ENCODE assay signal across 27 cellular contexts in the genomic region with DNA sequence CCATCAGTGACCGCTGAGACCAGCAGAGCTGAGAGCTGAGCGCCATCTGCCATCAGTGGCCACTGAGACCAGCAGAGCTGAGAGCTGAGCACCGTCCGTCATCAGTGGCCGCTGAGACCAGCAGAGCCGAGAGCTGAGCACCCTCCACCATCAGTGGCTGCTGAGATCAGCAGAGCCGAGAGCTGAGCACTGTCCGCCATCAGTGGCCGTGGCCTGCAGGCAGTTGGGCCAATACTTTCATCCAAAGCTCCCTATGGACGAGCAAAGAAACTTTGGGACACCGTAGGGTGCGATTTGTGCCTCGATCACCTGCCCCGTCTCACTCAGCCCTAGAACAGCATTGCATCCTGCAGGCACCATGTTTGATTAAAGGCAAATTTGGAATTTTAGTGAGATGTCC.
"Had no signal": no experiment of that assay in that cellular context is flagged by ENCODE, and none has a peak within 500 bp of the region (broad histone marks: within the 10 kb centered on the region; RNA-seq: fewer than 3 reads in every experiment).

No MANE protein-coding gene starts in this region.

- ATAC-seq: activated CD4-positive, alpha-beta T cell treated with anti-CD3 and anti-CD28 coated beads for 36 hours; activated CD4-positive, CD25-positive, alpha-beta regulatory T cell treated with anti-CD3 and anti-CD28 coated beads, Interleukin-2, amount 50 U/mL, for 24 hours; activated CD8-positive, alpha-beta memory T cell treated with anti-CD3 and anti-CD28 coated beads, Interleukin-2, amount 10 ng/mL, durations not matched to agents 7 days and 5 days; activated CD8-positive, alpha-beta T cell treated with anti-CD3 and anti-CD28 coated beads, Interleukin-2, amount 10 ng/mL, durations not matched to agents 7 days and 5 days; activated naive CD8-positive, alpha-beta T cell treated with anti-CD3 and anti-CD28 coated beads, Interleukin-2, amount 50 U/mL, for 24 hours; body of pancreas; esophagus mucosa had no signal

- H3K4me3 ChIP-seq: adrenal gland, body of pancreas, colonic mucosa had no signal

- H3K27ac Mint-ChIP-seq: activated B cell treated with CpG ODN at 0.5 μM for 24 hours; activated CD4-positive, alpha-beta memory T cell treated with anti-CD3 and anti-CD28 coated beads for 36 hours; activated CD4-positive, alpha-beta T cell treated with anti-CD3 and anti-CD28 coated beads for 36 hours; activated CD4-positive, alpha-beta T cell treated with anti-CD3 and anti-CD28 coated beads, Interleukin-2, amount 10 ng/mL, durations not matched to agents 24 days and 14 days; activated CD8-positive, alpha-beta memory T cell treated with anti-CD3 and anti-CD28 coated beads, Interleukin-2, amount 10 ng/mL, durations not matched to agents 7 days and 5 days; activated CD8-positive, alpha-beta T cell treated with anti-CD3 and anti-CD28 coated beads, Interleukin-2, amount 10 ng/mL, durations not matched to agents 7 days and 5 days; activated naive CD4-positive, alpha-beta T cell treated with anti-CD3 and anti-CD28 coated beads for 36 hours; activated naive CD4-positive, alpha-beta T cell treated with anti-CD3 and anti-CD28 coated beads, Interleukin-2, amount 50 U/mL, for 24 hours; activated naive CD8-positive, alpha-beta T cell treated with anti-CD3 and anti-CD28 coated beads for 36 hours; activated naive CD8-positive, alpha-beta T cell treated with anti-CD3 and anti-CD28 coated beads, Interleukin-2, amount 50 U/mL, for 24 hours; activated T-helper 1 cell treated with anti-CD3 and anti-CD28 coated beads, Interleukin-12 subunit alpha, Interleukin-12 subunit beta, Interleukin-2, Interleukin-4 antibody, amounts not matched to agents 30 ng/mL and 10 ng/mL and 1 ng/mL, durations not matched to agents 14 hours and 24 hours and 36 hours; activated T-helper 2 cell treated with anti-CD3 and anti-CD28 coated beads, Interferon-gamma antibody, Interleukin-2, Interleukin-4, amounts not matched to agents 10 μg/mL and 5 μg/mL and 100 μg/mL, durations not matched to agents 14 hours and 24 hours and 36 hours; endodermal cell had no signal

- H3K27me3 Mint-ChIP-seq: activated CD4-positive, alpha-beta T cell treated with anti-CD3 and anti-CD28 coated beads for 36 hours; activated naive CD4-positive, alpha-beta T cell treated with anti-CD3 and anti-CD28 coated beads, Interleukin-2, amount 50 U/mL, for 24 hours had no signal

- H3K9me3 ChIP-seq: adrenal gland, body of pancreas, colonic mucosa had no signal

- H3K4me1 ChIP-seq: adrenal gland, body of pancreas, colonic mucosa had no signal

- H3K9me3 Mint-ChIP-seq: activated B cell treated with CpG ODN at 0.5 μM for 24 hours; activated CD4-positive, alpha-beta memory T cell treated with anti-CD3 and anti-CD28 coated beads for 36 hours; activated CD4-positive, alpha-beta T cell treated with anti-CD3 and anti-CD28 coated beads, Interleukin-2, amount 10 ng/mL, durations not matched to agents 24 days and 14 days; activated naive CD4-positive, alpha-beta T cell treated with anti-CD3 and anti-CD28 coated beads for 36 hours; activated naive CD4-positive, alpha-beta T cell treated with anti-CD3 and anti-CD28 coated beads, Interleukin-2, amount 50 U/mL, for 24 hours; activated naive CD8-positive, alpha-beta T cell treated with anti-CD3 and anti-CD28 coated beads for 36 hours; activated naive CD8-positive, alpha-beta T cell treated with anti-CD3 and anti-CD28 coated beads, Interleukin-2, amount 50 U/mL, for 24 hours; activated T-helper 1 cell treated with anti-CD3 and anti-CD28 coated beads, Interleukin-12 subunit alpha, Interleukin-12 subunit beta, Interleukin-2, Interleukin-4 antibody, amounts not matched to agents 30 ng/mL and 10 ng/mL and 1 ng/mL, durations not matched to agents 14 hours and 24 hours and 36 hours; activated T-helper 2 cell treated with anti-CD3 and anti-CD28 coated beads, Interferon-gamma antibody, Interleukin-2, Interleukin-4, amounts not matched to agents 10 μg/mL and 5 μg/mL and 100 μg/mL, durations not matched to agents 14 hours and 24 hours and 36 hours; endodermal cell had no signal

- H3K36me3 Mint-ChIP-seq: activated CD4-positive, alpha-beta memory T cell treated with anti-CD3 and anti-CD28 coated beads for 36 hours; activated CD8-positive, alpha-beta memory T cell treated with anti-CD3 and anti-CD28 coated beads, Interleukin-2, amount 10 ng/mL, durations not matched to agents 7 days and 5 days; activated naive CD4-positive, alpha-beta T cell treated with anti-CD3 and anti-CD28 coated beads, Interleukin-2, amount 50 U/mL, for 24 hours; activated naive CD8-positive, alpha-beta T cell treated with anti-CD3 and anti-CD28 coated beads for 36 hours had no signal

- H3K36me3 ChIP-seq: adrenal gland, colonic mucosa had no signal

- DNase-seq: activated B cell treated with CpG ODN at 0.5 μM for 24 hours; activated CD4-positive, alpha-beta memory T cell treated with anti-CD3 and anti-CD28 coated beads for 36 hours; activated CD4-positive, alpha-beta T cell treated with anti-CD3 and anti-CD28 coated beads for 36 hours; activated CD4-positive, alpha-beta T cell treated with anti-CD3 and anti-CD28 coated beads, Interleukin-2, amount 10 ng/mL, durations not matched to agents 24 days and 14 days; activated CD8-positive, alpha-beta memory T cell treated with anti-CD3 and anti-CD28 coated beads, Interleukin-2, amount 10 ng/mL, durations not matched to agents 7 days and 5 days; activated CD8-positive, alpha-beta memory T cell treated with anti-CD3 and anti-CD28 coated beads, Interleukin-2, amount 50 U/mL, for 4 hours; activated CD8-positive, alpha-beta T cell treated with anti-CD3 and anti-CD28 coated beads, Interleukin-2, amount 10 ng/mL, durations not matched to agents 7 days and 5 days; activated effector memory CD4-positive, alpha-beta T cell treated with anti-CD3 and anti-CD28 coated beads, Interleukin-2, amount 50 U/mL, for 16 hours; activated naive CD4-positive, alpha-beta T cell treated with anti-CD3 and anti-CD28 coated beads for 36 hours; activated naive CD8-positive, alpha-beta T cell treated with anti-CD3 and anti-CD28 coated beads for 36 hours; activated naive CD8-positive, alpha-beta T cell treated with anti-CD3 and anti-CD28 coated beads, Interleukin-2, amount 50 U/mL, for 24 hours; activated T-cell treated with anti-CD3 and anti-CD28 coated beads, Interleukin-2, amount 50 U/mL, for 1 hour; activated T-cell treated with anti-CD3 and anti-CD28 coated beads, Interleukin-2, amount 50 U/mL, for 48 hours; adrenal gland; amygdala; body of pancreas; caudate nucleus; colonic mucosa; effector CD8-positive, alpha-beta T cell; endodermal cell; foreskin fibroblast; T-helper 2 cell had no signal

- H3K27me3 ChIP-seq: adrenal gland, body of pancreas, colonic mucosa had no signal

- H3K27ac ChIP-seq: adrenal gland, body of pancreas, colonic mucosa had no signal

- H3K4me1 Mint-ChIP-seq: activated B cell treated with CpG ODN at 0.5 μM for 24 hours; activated CD8-positive, alpha-beta memory T cell treated with anti-CD3 and anti-CD28 coated beads, Interleukin-2, amount 10 ng/mL, durations not matched to agents 7 days and 5 days; activated naive CD8-positive, alpha-beta T cell treated with anti-CD3 and anti-CD28 coated beads for 36 hours; endodermal cell had no signal

- H3K4me3 Mint-ChIP-seq: activated B cell treated with CpG ODN at 0.5 μM for 24 hours; activated CD4-positive, alpha-beta memory T cell treated with anti-CD3 and anti-CD28 coated beads for 36 hours; activated CD4-positive, alpha-beta T cell treated with anti-CD3 and anti-CD28 coated beads for 36 hours; activated CD4-positive, alpha-beta T cell treated with anti-CD3 and anti-CD28 coated beads, Interleukin-2, amount 10 ng/mL, durations not matched to agents 24 days and 14 days; activated CD8-positive, alpha-beta memory T cell treated with anti-CD3 and anti-CD28 coated beads, Interleukin-2, amount 10 ng/mL, durations not matched to agents 7 days and 5 days; activated CD8-positive, alpha-beta T cell treated with anti-CD3 and anti-CD28 coated beads, Interleukin-2, amount 10 ng/mL, durations not matched to agents 7 days and 5 days; activated naive CD4-positive, alpha-beta T cell treated with anti-CD3 and anti-CD28 coated beads for 36 hours; activated naive CD4-positive, alpha-beta T cell treated with anti-CD3 and anti-CD28 coated beads, Interleukin-2, amount 50 U/mL, for 24 hours; activated naive CD8-positive, alpha-beta T cell treated with anti-CD3 and anti-CD28 coated beads for 36 hours; activated naive CD8-positive, alpha-beta T cell treated with anti-CD3 and anti-CD28 coated beads, Interleukin-2, amount 50 U/mL, for 24 hours; activated T-helper 1 cell treated with anti-CD3 and anti-CD28 coated beads, Interleukin-12 subunit alpha, Interleukin-12 subunit beta, Interleukin-2, Interleukin-4 antibody, amounts not matched to agents 30 ng/mL and 10 ng/mL and 1 ng/mL, durations not matched to agents 14 hours and 24 hours and 36 hours; endodermal cell had no signal
